20 cellular contexts compared by ENCODE assay signal in genomic region chr1:70008658-70009057, GRCh38.
"Had no signal": no experiment of that assay in that cellular context is flagged by ENCODE, and none has a peak within 500 bp of the region (broad histone marks: within the 10 kb centered on the region; RNA-seq: fewer than 3 reads in every experiment).

No MANE protein-coding gene starts in this region.

- H3K9me3 ChIP-seq: left lung, suprapubic skin, transverse colon, uterus had no signal

- H3K27ac ChIP-seq: left lung, suprapubic skin, transverse colon, uterus had no signal

- H3K4me1 ChIP-seq: left lung, suprapubic skin, transverse colon, uterus had no signal

- DNase-seq: activated CD4-positive, alpha-beta T cell treated with anti-CD3 and anti-CD28 coated beads, Interleukin-2, amount 50 U/mL, for 4 hours; activated CD8-positive, alpha-beta memory T cell treated with anti-CD3 and anti-CD28 coated beads, Interleukin-2, amount 10 ng/mL, durations not matched to agents 7 days and 5 days; activated naive CD4-positive, alpha-beta T cell; activated naive CD8-positive, alpha-beta T cell treated with anti-CD3 and anti-CD28 coated beads for 36 hours; amygdala; effector memory CD8-positive, alpha-beta T cell; foreskin melanocyte; glutamatergic neuron; hypothalamus; kidney; left lung; midbrain; occipital lobe; stimulated activated CD4-positive, alpha-beta T cell treated with anti-CD3 and anti-CD28 coated beads, Interleukin-15, amount 100 ng/mL, for 24 hours; stimulated activated CD4-positive, alpha-beta T cell treated with anti-CD3 and anti-CD28 coated beads, Interleukin-2, amount 100 ng/mL, for 48 hours; stimulated activated naive CD8-positive, alpha-beta T cell treated with anti-CD3 and anti-CD28 coated beads, Interleukin-15, amount 100 ng/mL, for 72 hours; transverse colon; uterus had no signal

- H3K36me3 ChIP-seq: left lung, suprapubic skin, transverse colon, uterus had no signal

- FAIRE-seq: kidney, TTC549 had no signal

- H3K27me3 ChIP-seq: left lung, suprapubic skin, transverse colon, uterus had no signal

- H3K4me3 ChIP-seq: left lung, suprapubic skin, transverse colon, uterus had no signal
